ENCODE assay signal across 33 cellular contexts in genomic region chr13:108096301-108096700, GRCh38.
"Had no signal": no experiment of that assay in that cellular context is flagged by ENCODE, and none has a peak within 500 bp of the region (broad histone marks: within the 10 kb centered on the region; RNA-seq: fewer than 3 reads in every experiment).

No MANE protein-coding gene starts in this region.

- H3K4me3 Mint-ChIP-seq: activated CD4-positive, alpha-beta memory T cell treated with anti-CD3 and anti-CD28 coated beads for 36 hours; activated CD4-positive, alpha-beta T cell treated with anti-CD3 and anti-CD28 coated beads for 36 hours; activated CD4-positive, alpha-beta T cell treated with anti-CD3 and anti-CD28 coated beads, Interleukin-2, amount 10 ng/mL, durations not matched to agents 24 days and 14 days; activated CD8-positive, alpha-beta memory T cell treated with anti-CD3 and anti-CD28 coated beads, Interleukin-2, amount 10 ng/mL, durations not matched to agents 7 days and 5 days; activated CD8-positive, alpha-beta T cell treated with anti-CD3 and anti-CD28 coated beads, Interleukin-2, amount 10 ng/mL, durations not matched to agents 7 days and 5 days; activated naive CD8-positive, alpha-beta T cell treated with anti-CD3 and anti-CD28 coated beads for 36 hours; activated naive CD8-positive, alpha-beta T cell treated with anti-CD3 and anti-CD28 coated beads, Interleukin-2, amount 50 U/mL, for 24 hours; activated T-helper 1 cell treated with anti-CD3 and anti-CD28 coated beads, Interleukin-12 subunit alpha, Interleukin-12 subunit beta, Interleukin-2, Interleukin-4 antibody, amounts not matched to agents 30 ng/mL and 10 ng/mL and 1 ng/mL, durations not matched to agents 14 hours and 24 hours and 36 hours; effector memory CD8-positive, alpha-beta T cell had no signal

- H3K27me3 ChIP-seq: adrenal gland, body of pancreas, esophagus muscularis mucosa, foreskin keratinocyte, gastrocnemius medialis, heart left ventricle had no signal

- H3K27me3 Mint-ChIP-seq: activated CD4-positive, alpha-beta T cell treated with anti-CD3 and anti-CD28 coated beads, Interleukin-2, amount 10 ng/mL, durations not matched to agents 24 days and 14 days; activated CD8-positive, alpha-beta memory T cell treated with anti-CD3 and anti-CD28 coated beads, Interleukin-2, amount 10 ng/mL, durations not matched to agents 7 days and 5 days; activated naive CD8-positive, alpha-beta T cell treated with anti-CD3 and anti-CD28 coated beads for 36 hours; activated naive CD8-positive, alpha-beta T cell treated with anti-CD3 and anti-CD28 coated beads, Interleukin-2, amount 50 U/mL, for 24 hours; effector memory CD8-positive, alpha-beta T cell had no signal

- H3K4me1 Mint-ChIP-seq: activated CD4-positive, alpha-beta T cell treated with anti-CD3 and anti-CD28 coated beads, Interleukin-2, amount 10 ng/mL, durations not matched to agents 24 days and 14 days; activated CD8-positive, alpha-beta memory T cell treated with anti-CD3 and anti-CD28 coated beads, Interleukin-2, amount 10 ng/mL, durations not matched to agents 7 days and 5 days had no signal

- H3K9me3 ChIP-seq: adrenal gland, body of pancreas, esophagus muscularis mucosa, gastrocnemius medialis, heart left ventricle had no signal

- ATAC-seq: activated CD4-positive, alpha-beta T cell treated with anti-CD3 and anti-CD28 coated beads for 36 hours; activated CD8-positive, alpha-beta memory T cell treated with anti-CD3 and anti-CD28 coated beads, Interleukin-2, amount 10 ng/mL, durations not matched to agents 7 days and 5 days; activated CD8-positive, alpha-beta T cell treated with anti-CD3 and anti-CD28 coated beads, Interleukin-2, amount 10 ng/mL, durations not matched to agents 7 days and 5 days; activated naive CD8-positive, alpha-beta T cell treated with anti-CD3 and anti-CD28 coated beads, Interleukin-2, amount 50 U/mL, for 24 hours; body of pancreas; effector memory CD8-positive, alpha-beta T cell; foreskin keratinocyte; gastrocnemius medialis; heart left ventricle had no signal

- H3K4me1 ChIP-seq: adrenal gland, body of pancreas, esophagus muscularis mucosa, foreskin keratinocyte, gastrocnemius medialis, heart left ventricle had no signal

- H3K27ac ChIP-seq: adrenal gland, body of pancreas, esophagus muscularis mucosa, foreskin keratinocyte, gastrocnemius medialis, heart left ventricle had no signal

- H3K36me3 Mint-ChIP-seq: activated CD4-positive, alpha-beta memory T cell treated with anti-CD3 and anti-CD28 coated beads for 36 hours; activated CD8-positive, alpha-beta memory T cell treated with anti-CD3 and anti-CD28 coated beads, Interleukin-2, amount 10 ng/mL, durations not matched to agents 7 days and 5 days; activated naive CD8-positive, alpha-beta T cell treated with anti-CD3 and anti-CD28 coated beads for 36 hours had no signal

- H3K36me3 ChIP-seq: adrenal gland, esophagus muscularis mucosa, gastrocnemius medialis, heart left ventricle had no signal

- H3K9me3 Mint-ChIP-seq: activated CD4-positive, alpha-beta memory T cell treated with anti-CD3 and anti-CD28 coated beads for 36 hours; activated CD4-positive, alpha-beta T cell treated with anti-CD3 and anti-CD28 coated beads, Interleukin-2, amount 10 ng/mL, durations not matched to agents 24 days and 14 days; activated naive CD8-positive, alpha-beta T cell treated with anti-CD3 and anti-CD28 coated beads for 36 hours; activated naive CD8-positive, alpha-beta T cell treated with anti-CD3 and anti-CD28 coated beads, Interleukin-2, amount 50 U/mL, for 24 hours; activated T-helper 1 cell treated with anti-CD3 and anti-CD28 coated beads, Interleukin-12 subunit alpha, Interleukin-12 subunit beta, Interleukin-2, Interleukin-4 antibody, amounts not matched to agents 30 ng/mL and 10 ng/mL and 1 ng/mL, durations not matched to agents 14 hours and 24 hours and 36 hours; activated T-helper 2 cell treated with anti-CD3 and anti-CD28 coated beads, Interferon-gamma antibody, Interleukin-2, Interleukin-4, amounts not matched to agents 10 μg/mL and 5 μg/mL and 100 μg/mL, durations not matched to agents 14 hours and 24 hours and 36 hours had no signal

- H3K27ac Mint-ChIP-seq: activated CD4-positive, alpha-beta memory T cell treated with anti-CD3 and anti-CD28 coated beads for 36 hours; activated CD4-positive, alpha-beta T cell treated with anti-CD3 and anti-CD28 coated beads for 36 hours; activated CD4-positive, alpha-beta T cell treated with anti-CD3 and anti-CD28 coated beads, Interleukin-2, amount 10 ng/mL, durations not matched to agents 24 days and 14 days; activated CD8-positive, alpha-beta memory T cell treated with anti-CD3 and anti-CD28 coated beads, Interleukin-2, amount 10 ng/mL, durations not matched to agents 7 days and 5 days; activated CD8-positive, alpha-beta T cell treated with anti-CD3 and anti-CD28 coated beads, Interleukin-2, amount 10 ng/mL, durations not matched to agents 7 days and 5 days; activated naive CD8-positive, alpha-beta T cell treated with anti-CD3 and anti-CD28 coated beads for 36 hours; activated naive CD8-positive, alpha-beta T cell treated with anti-CD3 and anti-CD28 coated beads, Interleukin-2, amount 50 U/mL, for 24 hours; activated T-helper 1 cell treated with anti-CD3 and anti-CD28 coated beads, Interleukin-12 subunit alpha, Interleukin-12 subunit beta, Interleukin-2, Interleukin-4 antibody, amounts not matched to agents 30 ng/mL and 10 ng/mL and 1 ng/mL, durations not matched to agents 14 hours and 24 hours and 36 hours; activated T-helper 2 cell treated with anti-CD3 and anti-CD28 coated beads, Interferon-gamma antibody, Interleukin-2, Interleukin-4, amounts not matched to agents 10 μg/mL and 5 μg/mL and 100 μg/mL, durations not matched to agents 14 hours and 24 hours and 36 hours; effector memory CD8-positive, alpha-beta T cell had no signal

- DNase-seq: activated CD4-positive, alpha-beta memory T cell treated with anti-CD3 and anti-CD28 coated beads for 36 hours; activated CD4-positive, alpha-beta T cell treated with anti-CD3 and anti-CD28 coated beads for 36 hours; activated CD4-positive, alpha-beta T cell treated with anti-CD3 and anti-CD28 coated beads, Interleukin-2, amount 10 ng/mL, durations not matched to agents 24 days and 14 days; activated CD4-positive, CD25-positive, alpha-beta regulatory T cell; activated CD4-positive, CD25-positive, alpha-beta regulatory T cell treated with anti-CD3 and anti-CD28 coated beads, Interleukin-2, amount 50 U/mL, for 72 hours; activated CD8-positive, alpha-beta memory T cell treated with anti-CD3 and anti-CD28 coated beads, Interleukin-2, amount 10 ng/mL, durations not matched to agents 7 days and 5 days; activated CD8-positive, alpha-beta memory T cell treated with anti-CD3 and anti-CD28 coated beads, Interleukin-2, amount 50 U/mL, for 4 hours; activated CD8-positive, alpha-beta T cell treated with anti-CD3 and anti-CD28 coated beads, Interleukin-2, amount 10 ng/mL, durations not matched to agents 7 days and 5 days; activated effector memory CD4-positive, alpha-beta T cell treated with anti-CD3 and anti-CD28 coated beads, Interleukin-2, amount 50 U/mL, for 16 hours; activated naive CD4-positive, alpha-beta T cell; activated naive CD4-positive, alpha-beta T cell treated with anti-CD3 and anti-CD28 coated beads, Interleukin-2, amount 50 U/mL, for 16 hours; activated naive CD8-positive, alpha-beta T cell treated with anti-CD3 and anti-CD28 coated beads for 36 hours; activated naive CD8-positive, alpha-beta T cell treated with anti-CD3 and anti-CD28 coated beads, Interleukin-2, amount 50 U/mL, for 24 hours; activated T-cell treated with anti-CD3 and anti-CD28 coated beads, Interleukin-2, amount 50 U/mL, for 1 hour; activated T-cell treated with anti-CD3 and anti-CD28 coated beads, Interleukin-2, amount 50 U/mL, for 48 hours; adrenal gland; amygdala; aorta; body of pancreas; caudate nucleus; cortex of kidney; dermis blood vessel endothelial cell; effector CD4-positive, alpha-beta T cell; effector memory CD8-positive, alpha-beta T cell; erythroblast; foreskin keratinocyte; gastrocnemius medialis; glutamatergic neuron; heart left ventricle; T-helper 2 cell had no signal

- H3K4me3 ChIP-seq: adrenal gland, body of pancreas, esophagus muscularis mucosa, gastrocnemius medialis, heart left ventricle had no signal
